ENCODE assay signal across 1 cellular context in genomic region chr5:96928931-96929708, GRCh38.
TF ChIP-seq lines count a peak whose summit lies in the region.

No MANE protein-coding gene starts in this region.

TF ChIP-seq in HEK293, 187 proteins besides CTCF, POLR2A, EP300 and RAD21:
- no peak for TF ChIP-seq ZNF449 (tag by site-specific recombination; IDR thresholded peaks at IDR 0.05)
- 0 out of 2 replicates have a peak, but pooled peaks have one; percentile 8 for TF ChIP-seq ZNF830 (tag by site-specific recombination; IDR thresholded peaks at IDR 0.05; ENCODE audit: low read depth)
- TF ChIP-seq ZNF366 (tag by site-specific recombination; conservative IDR thresholded peaks at IDR 0.05), result peak; percentile 94
- 0 out of 2 replicates have a peak, but pooled peaks have one; percentile 19 for TF ChIP-seq ZNF549 (tag by site-specific recombination; IDR thresholded peaks at IDR 0.05)
- no peak for TF ChIP-seq ZNF513 (tag by site-specific recombination; IDR thresholded peaks at IDR 0.05)
- TF ChIP-seq ZNF670 (tag by site-specific recombination; IDR thresholded peaks at IDR 0.05; ENCODE audit: low read depth), result no peak
- TF ChIP-seq ZNF423 (tag by site-specific recombination; IDR thresholded peaks at IDR 0.05), result no peak
- no peak for TF ChIP-seq ELK4 (IDR thresholded peaks at IDR 0.05; ENCODE audit: borderline replicate concordance, low read depth, low read length)
- TF ChIP-seq ZNF677 (tag by site-specific recombination; IDR thresholded peaks at IDR 0.05), result no peak
- no peak for TF ChIP-seq SALL2 (tag by site-specific recombination; IDR thresholded peaks at IDR 0.05; ENCODE audit: borderline replicate concordance)
- TF ChIP-seq ZNF596 (tag by site-specific recombination; IDR thresholded peaks at IDR 0.05), result no peak
- TF ChIP-seq ZNF350 (tag by site-specific recombination; IDR thresholded peaks at IDR 0.05), result no peak
- 0 out of 2 replicates have a peak, but pooled peaks have one; percentile 51 for TF ChIP-seq ZNF624 (tag by site-specific recombination; IDR thresholded peaks at IDR 0.05)
- TF ChIP-seq ZNF561 (tag by site-specific recombination; IDR thresholded peaks at IDR 0.05; ENCODE audit: borderline replicate concordance), result 0 out of 2 replicates have a peak, but pooled peaks have one; percentile 18
- TF ChIP-seq ZNF362 (tag by site-specific recombination; IDR thresholded peaks at IDR 0.05), result no peak
- TF ChIP-seq ZNF157 (tag by site-specific recombination; IDR thresholded peaks at IDR 0.05), result no peak
- peak; percentile 39; the same call in 1 of the 2 replicates for TF ChIP-seq ZNF184 (tag by site-specific recombination; IDR thresholded peaks at IDR 0.05)
